ENCODE assay signal across 8 cellular contexts in genomic region chr9:38024036-38024681, GRCh38. TPM values are rescaled to one million over a fixed set of nuclear protein-coding genes. Genes with fewer than 3 reads are reported as not detected.
DNase-seq lines count a peak whose midpoint lies in the region; ATAC-seq and TF ChIP-seq lines count a peak whose summit lies in the region.

No MANE protein-coding gene starts in this region.

- no peak overlapping the region for H3K9ac ChIP-seq in colonic mucosa (ENCODE audit: low read depth in 2 of 2, low read length in 2 of 2)
- peak overlapping the region; percentile 57 for H3K9ac ChIP-seq in muscle layer of colon (ENCODE audit: low read length)

- H3K4me3 ChIP-seq in AG04450 (ENCODE audit: low read depth, low read length) (peak overlapping the region; percentile 18; the same call in 1 of the 2 replicates), colonic mucosa (no peak overlapping the region), muscle layer of colon (ENCODE audit: low read depth in 1 of 2, low read length in 2 of 2) (peak overlapping the region in 1 of 2 donors; percentile 32)

- ATAC-seq in HG02885 (IDR thresholded peaks at IDR 0.05; ENCODE audit: poor library complexity, unreplicated experiment) = no peak
- ATAC-seq in GM21423 (IDR thresholded peaks at IDR 0.05; ENCODE audit: unreplicated experiment) = no peak
- ATAC-seq in HG02571 (IDR thresholded peaks at IDR 0.05; ENCODE audit: unreplicated experiment) = no peak
- no peak for ATAC-seq in HG03280 (IDR thresholded peaks at IDR 0.05; ENCODE audit: unreplicated experiment)

- TF ChIP-seq CTCF in AG04450 (IDR thresholded peaks at IDR 0.05; ENCODE audit: low read depth, low read length) = no peak
- TF ChIP-seq CTCF in colonic mucosa (IDR thresholded peaks at IDR 0.05) = no peak

- H3K27ac ChIP-seq in AG04450 (ENCODE audit: low read depth, low read length) = peak overlapping the region; percentile 100
- H3K27ac ChIP-seq in colonic mucosa = peak overlapping the region; percentile 6
- H3K27ac ChIP-seq in muscle layer of colon (ENCODE audit: low read depth, low read length) = peak overlapping the region; percentile 89

- H3K27me3 ChIP-seq in AG04450 (ENCODE audit: control insufficient read depth, insufficient read depth, low read length) = no peaks in the 10 kb centered on the region
- no peaks in the 10 kb centered on the region for H3K27me3 ChIP-seq in colonic mucosa
- no peaks in the 10 kb centered on the region for H3K27me3 ChIP-seq in muscle layer of colon (ENCODE audit: control insufficient read depth in 1 of 2, insufficient read depth in 2 of 2, low read length in 2 of 2)

- intact Hi-C loops in colonic mucosa (cut with DNase I) = loop anchor here (10.0 kb wide), 1 partner anchor 49 kb away; no protein-coding TSS in a partner anchor

- DNase-seq in AG04450 (ENCODE audit: low read depth, low spot score) (peak; percentile 76), NCI-H146 (lab: John Stamatoyannopoulos, UW) (peak; percentile 32), colonic mucosa (no peak)

- CTCF ChIA-PET in AG04450 (lab: Charles Lee) = interaction anchor here (1.0 to 1.9 kb wide), 2 partner anchors 10 to 111 kb away, joined by 3 to 6 read pairs; no protein-coding TSS in a partner anchor

- H3K9me3 ChIP-seq in AG04450 (ENCODE audit: control insufficient read depth, insufficient read depth, low read length) (no peaks in the 10 kb centered on the region), colonic mucosa (no peaks in the 10 kb centered on the region), muscle layer of colon (ENCODE audit: low read length) (no peaks in the 10 kb centered on the region)

- no peaks in the 10 kb centered on the region for H3K36me3 ChIP-seq in colonic mucosa
- no peaks in the 10 kb centered on the region for H3K36me3 ChIP-seq in muscle layer of colon (ENCODE audit: insufficient read depth, low read length)

- POLR2A ChIA-PET in AG04450 (lab: Yijun Ruan, JAX) = interaction anchor here (0.7 to 0.8 kb wide), 2 partner anchors 23 to 43 kb away, joined by 3 to 5 read pairs; no protein-coding TSS in a partner anchor

- H3K4me1 ChIP-seq in colonic mucosa = peaks cover 13% of the 10 kb centered on the region
- H3K4me1 ChIP-seq in muscle layer of colon (ENCODE audit: insufficient read depth, low read length) = peaks cover 76% of the 10 kb centered on the region

RNA-seq across cellular contexts. Expression of gene SHB, which starts 44.9 kb away (rescaled TPM):
- polyA plus RNA-seq in AG04450 (2011; rRNA removed) = 16.7 and 20.3 TPM in 2 replicates
- polyA minus RNA-seq in AG04450 (2011; rRNA and poly(A)+ RNA removed) = 28.6 and 31.8 TPM in 2 replicates
- total RNA-seq in colonic mucosa = 10 to 100 TPM; 17.4 to 24.0 TPM

Comparison
In these comparisons a context has a peak if more than half of its experiments do, and no peak if none do; other contexts are left out.
1. H3K27ac ChIP-seq: peak in every context shown above with its lines; median percentile 100 in AG04450; 89 in muscle layer of colon; 6 in colonic mucosa.